14 cellular contexts compared by ENCODE assay signal in the genomic region with DNA sequence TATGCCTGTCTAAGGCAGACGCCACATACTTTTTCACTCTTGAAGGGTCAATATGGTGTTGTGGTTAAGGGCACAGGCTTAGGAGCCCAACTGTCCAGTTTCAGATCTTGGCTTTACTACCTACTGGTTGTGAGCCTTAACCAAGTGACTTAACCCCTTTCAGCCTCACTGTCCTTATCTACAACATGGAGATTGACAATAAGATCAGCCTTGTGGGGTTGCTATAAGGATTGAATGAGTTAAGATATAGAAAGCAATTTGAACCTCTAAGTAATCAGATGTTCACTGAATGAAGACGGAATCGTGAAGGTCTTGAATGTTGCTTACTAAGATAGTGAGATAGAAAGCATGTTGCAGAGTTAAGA.
DNase-seq lines count a peak whose midpoint lies in the region; ATAC-seq and TF ChIP-seq lines count a peak whose summit lies in the region.
"Had no signal": no experiment of that assay in that cellular context is flagged by ENCODE, and none has a peak within 500 bp of the region (broad histone marks: within the 10 kb centered on the region; RNA-seq: fewer than 3 reads in every experiment).

No MANE protein-coding gene starts in this region.

- CTCF ChIA-PET in activated CD8-positive, alpha-beta memory T cell treated with anti-CD3 and anti-CD28 coated beads, Interleukin-2, amount 10 ng/mL, durations not matched to agents 7 days and 5 days (lab: Charles Lee), result interaction anchor here (1.6 to 1.9 kb wide), 2 partner anchors 9 to 794 kb away, joined by 4 read pairs; no protein-coding TSS in a partner anchor
- CTCF ChIA-PET in activated B cell treated with CpG ODN at 0.5 μM for 24 hours (lab: Charles Lee), result interaction anchor here (0.7 to 1.2 kb wide), 2 partner anchors 8 to 140 kb away, joined by 3 read pairs; no protein-coding TSS in a partner anchor

- H3K9me3 ChIP-seq in gastroesophageal sphincter, result no peaks in the 10 kb centered on the region
- H3K9me3 ChIP-seq in tibial artery, result no peaks in the 10 kb centered on the region
- H3K9me3 ChIP-seq: neutrophil, upper lobe of right lung had no signal

- no peak for TF ChIP-seq EP300 in gastroesophageal sphincter (IDR thresholded peaks at IDR 0.05)

- ATAC-seq in activated CD8-positive, alpha-beta memory T cell treated with anti-CD3 and anti-CD28 coated beads, Interleukin-2, amount 10 ng/mL, durations not matched to agents 7 days and 5 days, result no peak
- ATAC-seq in activated B cell treated with CpG ODN at 0.5 μM for 24 hours (ENCODE audit: low read depth) (no peak), gastroesophageal sphincter (no peak), GM21526 (IDR thresholded peaks at IDR 0.05; ENCODE audit: low FRiP score, unreplicated experiment) (no peak)
- ATAC-seq: upper lobe of right lung had no signal

- peak overlapping the region; percentile 48 for H3K27ac Mint-ChIP-seq in activated CD8-positive, alpha-beta memory T cell treated with anti-CD3 and anti-CD28 coated beads, Interleukin-2, amount 10 ng/mL, durations not matched to agents 7 days and 5 days
- H3K27ac Mint-ChIP-seq in activated B cell treated with CpG ODN at 0.5 μM for 24 hours, result peak overlapping the region; percentile 19

- H3K27ac ChIP-seq in gastroesophageal sphincter (peak overlapping the region in 3 of 4 donors; percentile 90 to 98 (median 98)), tibial artery (peak overlapping the region; percentile 93 to 97)
- H3K27ac ChIP-seq: neutrophil had no signal

- TF ChIP-seq POLR2A in gastroesophageal sphincter (IDR thresholded peaks at IDR 0.05), result no peak

- 77 to 79% methylated on average over 2 to 3 of the region's 3 CpGs for WGBS in gastroesophageal sphincter (ENCODE audit: low coverage in 1 of 2), 2 donors

- H3K27me3 ChIP-seq in gastroesophageal sphincter, result no peaks in the 10 kb centered on the region
- no peaks in the 10 kb centered on the region for H3K27me3 ChIP-seq in tibial artery
- H3K27me3 ChIP-seq: neutrophil, upper lobe of right lung had no signal

- peaks cover 0 to 20% (median 0%) of the 10 kb centered on the region in 3 donors for H3K4me1 ChIP-seq in gastroesophageal sphincter
- peaks cover 0 to 20% (median 5%) of the 10 kb centered on the region in 4 donors for H3K4me1 ChIP-seq in tibial artery

- no peaks in the 10 kb centered on the region for H3K36me3 Mint-ChIP-seq in activated CD8-positive, alpha-beta memory T cell treated with anti-CD3 and anti-CD28 coated beads, Interleukin-2, amount 10 ng/mL, durations not matched to agents 7 days and 5 days
- no peaks in the 10 kb centered on the region for H3K36me3 Mint-ChIP-seq in activated B cell treated with CpG ODN at 0.5 μM for 24 hours (ENCODE audit: low read depth)

- no peaks in the 10 kb centered on the region for H3K36me3 ChIP-seq in gastroesophageal sphincter
- no peaks in the 10 kb centered on the region for H3K36me3 ChIP-seq in tibial artery
- H3K36me3 ChIP-seq: neutrophil, upper lobe of right lung had no signal

- peaks cover 17% of the 10 kb centered on the region for H3K4me1 Mint-ChIP-seq in activated CD8-positive, alpha-beta memory T cell treated with anti-CD3 and anti-CD28 coated beads, Interleukin-2, amount 10 ng/mL, durations not matched to agents 7 days and 5 days
- H3K4me1 Mint-ChIP-seq in activated B cell treated with CpG ODN at 0.5 μM for 24 hours, result peaks cover 16% of the 10 kb centered on the region

- H3K4me3 ChIP-seq in gastroesophageal sphincter, result no peak overlapping the region
- H3K4me3 ChIP-seq in tibial artery, result no peak overlapping the region

- intact Hi-C loops in activated B cell treated with CpG ODN at 0.5 μM for 24 hours (cut with micrococcal nuclease), result no loop called here
- intact Hi-C loops in tibial artery (cut with DNase I; ENCODE audit: low total_unique reads), result no loop called here

- POLR2A ChIA-PET in activated B cell treated with CpG ODN at 0.5 μM for 24 hours (lab: Charles Lee), result no interaction called here

- H3K27me3 Mint-ChIP-seq in activated CD8-positive, alpha-beta memory T cell treated with anti-CD3 and anti-CD28 coated beads, Interleukin-2, amount 10 ng/mL, durations not matched to agents 7 days and 5 days, result no peaks in the 10 kb centered on the region
- no peaks in the 10 kb centered on the region for H3K27me3 Mint-ChIP-seq in activated B cell treated with CpG ODN at 0.5 μM for 24 hours

- no peaks in the 10 kb centered on the region for H3K9me3 Mint-ChIP-seq in activated CD8-positive, alpha-beta memory T cell treated with anti-CD3 and anti-CD28 coated beads, Interleukin-2, amount 10 ng/mL, durations not matched to agents 7 days and 5 days (ENCODE audit: low read depth)
- H3K9me3 Mint-ChIP-seq in activated B cell treated with CpG ODN at 0.5 μM for 24 hours, result no peaks in the 10 kb centered on the region

- peak overlapping the region; percentile 42 for H3K4me3 Mint-ChIP-seq in activated CD8-positive, alpha-beta memory T cell treated with anti-CD3 and anti-CD28 coated beads, Interleukin-2, amount 10 ng/mL, durations not matched to agents 7 days and 5 days
- H3K4me3 Mint-ChIP-seq in activated B cell treated with CpG ODN at 0.5 μM for 24 hours, result peak overlapping the region; percentile 66

- TF ChIP-seq CTCF in activated B cell treated with CpG ODN at 0.5 μM for 24 hours (IDR thresholded peaks at IDR 0.05) (no peak), gastroesophageal sphincter (IDR thresholded peaks at IDR 0.05) (no peak), tibial artery (IDR thresholded peaks at IDR 0.05) (no peak)

- DNase-seq in activated CD8-positive, alpha-beta memory T cell treated with anti-CD3 and anti-CD28 coated beads, Interleukin-2, amount 10 ng/mL, durations not matched to agents 7 days and 5 days, result no peak
- DNase-seq in activated CD8-positive, alpha-beta memory T cell treated with anti-CD3 and anti-CD28 coated beads for 24 hours, result no peak
- DNase-seq in activated B cell treated with CpG ODN at 0.5 μM for 24 hours (no peak), tibial artery (no peak), activated gamma-delta T cell treated with Interleukin-2 at 50 U/mL for 16 hours (no peak), retina (no peak)
- DNase-seq: DMS79 treated with DMSO at 0.1 percent for 48 hours; effector CD8-positive, alpha-beta T cell; NCI-H2081 treated with DMSO at 0.1 percent for 48 hours; stimulated activated CD4-positive, alpha-beta T cell treated with anti-CD3 and anti-CD28 coated beads, Interleukin-12 subunit alpha, Interleukin-12 subunit beta, amount 100 ng/mL, for 4 hours; upper lobe of right lung had no signal
